2 cellular contexts compared by ENCODE assay signal in genomic region chr10:104435822-104436221, GRCh38.
TF ChIP-seq lines count a peak whose summit lies in the region.

No MANE protein-coding gene starts in this region.

TF ChIP-seq in IMR-90, 13 proteins besides CTCF, POLR2A, EP300 and RAD21 (continued from another document):
- TF ChIP-seq USF2 (IDR thresholded peaks at IDR 0.05; ENCODE audit: low read depth, low read length) = no peak
- TF ChIP-seq MAFK (IDR thresholded peaks at IDR 0.05; ENCODE audit: low read depth, low read length) = no peak
- TF ChIP-seq ELK1 (IDR thresholded peaks at IDR 0.05; ENCODE audit: borderline replicate concordance, low read depth, low read length) = no peak
- TF ChIP-seq BHLHE40 (IDR thresholded peaks at IDR 0.05; ENCODE audit: low read depth, low read length) = no peak
- no peak for TF ChIP-seq FOS (IDR thresholded peaks at IDR 0.05; ENCODE audit: low read depth, low read length)
- TF ChIP-seq CEBPB (IDR thresholded peaks at IDR 0.05; ENCODE audit: low read depth, low read length) = no peak
- no peak for TF ChIP-seq NFE2L2 (IDR thresholded peaks at IDR 0.05; ENCODE audit: low read depth, low read length)
- no peak for TF ChIP-seq RFX5 (IDR thresholded peaks at IDR 0.05; ENCODE audit: low read depth, low read length)
- TF ChIP-seq MXI1 (IDR thresholded peaks at IDR 0.05; ENCODE audit: borderline replicate concordance, low read depth, low read length) = no peak
- TF ChIP-seq CHD1 (IDR thresholded peaks at IDR 0.05; ENCODE audit: low read depth, low read length) = no peak

TF ChIP-seq in SK-N-SH treated with all-trans-retinoic acid at 6 μM for 48 hours, 23 proteins besides CTCF, POLR2A, EP300 and RAD21 (continued from another document):
- TF ChIP-seq CSRNP3 (CRISPR knock-in tag; IDR thresholded peaks at IDR 0.05) (no peak), OSR1 (CRISPR knock-in tag; IDR thresholded peaks at IDR 0.05) (no peak), CSDC2 (CRISPR knock-in tag; IDR thresholded peaks at IDR 0.05) (no peak)
